In genomic region chr16:31430380-31431052, GRCh38 we compare ENCODE assay signal across 20 cellular contexts. TPM values are rescaled to one million over a fixed set of nuclear protein-coding genes. Genes with fewer than 3 reads are reported as not detected.
DNase-seq lines count a peak whose midpoint lies in the region; ATAC-seq, FAIRE-seq and TF ChIP-seq lines count a peak whose summit lies in the region.
"Had no signal": no experiment of that assay in that cellular context is flagged by ENCODE, and none has a peak within 500 bp of the region (broad histone marks: within the 10 kb centered on the region; RNA-seq: fewer than 3 reads in every experiment).

No MANE protein-coding gene starts in this region.

- FAIRE-seq in GM12878 (lab: Jason Lieb, UNC), result no peak

- no peaks in the 10 kb centered on the region for H3K36me3 Mint-ChIP-seq in activated CD4-positive, alpha-beta T cell treated with anti-CD3 and anti-CD28 coated beads, Interleukin-2, amount 10 ng/mL, durations not matched to agents 24 days and 14 days (ENCODE audit: low read depth)
- H3K36me3 Mint-ChIP-seq in GM23338 (ENCODE audit: low read depth), result peaks cover 4% of the 10 kb centered on the region; the same call in 1 of the 3 replicates
- H3K36me3 Mint-ChIP-seq in nephron (ENCODE audit: low read depth), result no peaks in the 10 kb centered on the region
- H3K36me3 Mint-ChIP-seq in mesothelial cell of epicardium, result no peaks in the 10 kb centered on the region

- CTCF ChIA-PET in GM12878 (lab: Yijun Ruan, JAX), result interaction anchor here (0.5 to 4.8 kb wide), 16 partner anchors 10 to 488 kb away, joined by 3 to 20 read pairs (median 3); partner anchors contain the start of gene ZNF843

- 15% methylated on average over 5 of the region's 5 CpGs for WGBS in GM12878 (ENCODE audit: insufficient coverage, insufficient replicate concordance, low lambda C conversion rate, missing lambda C conversion rate)

- RAD21 ChIA-PET in GM12878 (lab: Charles Lee; ENCODE audit: unreplicated experiment), result interaction anchor here (0.7 to 3.2 kb wide), 5 partner anchors 9 to 289 kb away, joined by 3 to 20 read pairs (median 4); partner anchors contain the start of gene ZNF843

- intact Hi-C loops in activated CD4-positive, alpha-beta T cell treated with anti-CD3 and anti-CD28 coated beads, Interleukin-2, amount 10 ng/mL, durations not matched to agents 24 days and 14 days (cut with micrococcal nuclease), result no loop called here
- intact Hi-C loops in GM12878 (cut with micrococcal nuclease; ENCODE audit: unreplicated experiment), result no loop called here

- no peak overlapping the region for H3K4me3 ChIP-seq in GM23338
- H3K4me3 ChIP-seq in GM12878, result no peak overlapping the region
- H3K4me3 ChIP-seq: gastroesophageal sphincter, HAP-1 had no signal

- TF ChIP-seq RAD21 in GM12878 (IDR thresholded peaks at IDR 0.05; ENCODE audit: insufficient read depth, low read depth, low read length), result no peak

- H4K20me1 ChIP-seq in GM23338 (replicated peaks; ENCODE audit: insufficient read depth) (0 out of 2 replicates have a peak, but pooled peaks cover 2% of the 10 kb centered on the region), GM12878 (ENCODE audit: control insufficient read depth, insufficient read depth) (no peaks in the 10 kb centered on the region)

- H3K27me3 Mint-ChIP-seq in activated CD4-positive, alpha-beta T cell treated with anti-CD3 and anti-CD28 coated beads, Interleukin-2, amount 10 ng/mL, durations not matched to agents 24 days and 14 days, result no peaks in the 10 kb centered on the region
- peaks cover 18% of the 10 kb centered on the region for H3K27me3 Mint-ChIP-seq in GM23338 (ENCODE audit: insufficient read depth, low read depth, poor library complexity)
- peaks cover 5% of the 10 kb centered on the region for H3K27me3 Mint-ChIP-seq in nephron (ENCODE audit: low read depth)
- peaks cover 17% of the 10 kb centered on the region for H3K27me3 Mint-ChIP-seq in mesothelial cell of epicardium (ENCODE audit: low read depth)

- BruUV-seq in GM12878 (replicated peaks; lab: Mats Ljungman, UMichigan), result no TSS peak

- no peak overlapping the region for H3K27ac ChIP-seq in GM23338 (ENCODE audit: low read depth)
- no peak overlapping the region for H3K27ac ChIP-seq in GM12878 (ENCODE audit: control insufficient read depth, insufficient read depth)
- H3K27ac ChIP-seq: gastroesophageal sphincter, neutrophil had no signal

- no peaks in the 10 kb centered on the region for H3K36me3 ChIP-seq in GM23338 (ENCODE audit: insufficient read depth)
- H3K36me3 ChIP-seq in GM12878 (ENCODE audit: control insufficient read depth in 2 of 2, insufficient read depth in 2 of 2, low read length in 1 of 2), result no peaks in the 10 kb centered on the region
- H3K36me3 ChIP-seq: HAP-1, neutrophil had no signal

- DNase-seq in activated CD4-positive, alpha-beta T cell treated with anti-CD3 and anti-CD28 coated beads, Interleukin-2, amount 10 ng/mL, durations not matched to agents 24 days and 14 days, result no peak
- no peak for DNase-seq in activated CD4-positive, alpha-beta T cell treated with anti-CD3 and anti-CD28 coated beads for 1 hour
- DNase-seq in GM23338 (ENCODE audit: low spot score) (peak; percentile 28), GM12878 (ENCODE audit: low read depth, low spot score) (no peak), NCI-H1436 treated with DMSO at 0.1 percent for 48 hours (lab: John Stamatoyannopoulos, UW) (no peak), mesothelial cell of epicardium (ENCODE audit: low spot score in 2 of 2, unreplicated experiment in 2 of 2) (no peak)
- DNase-seq: activated naive CD4-positive, alpha-beta T cell; effector CD8-positive, alpha-beta T cell; NCI-H1436; NCI-H524 had no signal

- ATAC-seq in GM23338 (peak; percentile 58), GM12878 (peak; percentile 72), HG03108 (IDR thresholded peaks at IDR 0.05; ENCODE audit: unreplicated experiment) (no peak)
- ATAC-seq: esophagus mucosa, gastroesophageal sphincter had no signal

- no peak for TF ChIP-seq EP300 in GM12878 (IDR thresholded peaks at IDR 0.05; ENCODE audit: borderline replicate concordance in 1 of 2, control insufficient read depth in 1 of 2, low read depth in 2 of 2, low read length in 2 of 2)

- H3K4me2 ChIP-seq in GM23338 (no peak overlapping the region), GM12878 (ENCODE audit: control insufficient read depth, insufficient read depth) (0 out of 2 replicates have a peak overlapping the region, but pooled peaks have one; percentile 15)

- no peaks in the 10 kb centered on the region for H3K9me3 ChIP-seq in GM12878 (replicated peaks; ENCODE audit: control insufficient read depth, insufficient read depth, low read length)
- H3K9me3 ChIP-seq: gastroesophageal sphincter, HAP-1, neutrophil had no signal

- no peak for TF ChIP-seq POLR2A in GM12878 (IDR thresholded peaks at IDR 0.05; ENCODE audit: low read depth, low read length)

- no peak overlapping the region for H3K4me3 Mint-ChIP-seq in activated CD4-positive, alpha-beta T cell treated with anti-CD3 and anti-CD28 coated beads, Interleukin-2, amount 10 ng/mL, durations not matched to agents 24 days and 14 days
- H3K4me3 Mint-ChIP-seq in GM23338 (no peak overlapping the region), nephron (peak overlapping the region in 1 of 3 experiments; percentile 25), mesothelial cell of epicardium (no peak overlapping the region)

- peak overlapping the region; percentile 42 for H3K27ac Mint-ChIP-seq in activated CD4-positive, alpha-beta T cell treated with anti-CD3 and anti-CD28 coated beads, Interleukin-2, amount 10 ng/mL, durations not matched to agents 24 days and 14 days
- H3K27ac Mint-ChIP-seq in GM23338, result no peak overlapping the region
- peak overlapping the region in 2 of 3 experiments; percentile 11 to 53 for H3K27ac Mint-ChIP-seq in nephron
- H3K27ac Mint-ChIP-seq in mesothelial cell of epicardium, result no peak overlapping the region

- H3F3A ChIP-seq in GM23338 (replicated peaks; ENCODE audit: low read depth), result no peaks in the 10 kb centered on the region

- H2AFZ ChIP-seq in GM23338 (0 out of 2 replicates have a peak overlapping the region, but pooled peaks have one; percentile 10), GM12878 (ENCODE audit: control insufficient read depth, low read depth, low read length) (no peak overlapping the region)

- no peaks in the 10 kb centered on the region for H3K9me2 ChIP-seq in GM23338 (ENCODE audit: insufficient read depth)

- TF ChIP-seq CTCF in GM23338 (conservative IDR thresholded peaks at IDR 0.05; ENCODE audit: low read depth in 2 of 2) (no peak), GM12878 (IDR thresholded peaks at IDR 0.05 in 2 of 3, conservative IDR thresholded peaks at IDR 0.05 in 1 of 3; ENCODE audit: control insufficient read depth in 2 of 3, extremely low read depth in 1 of 3, insufficient read depth in 1 of 3, low read depth in 3 of 3, low read length in 3 of 3) (no peak), nephron (IDR thresholded peaks at IDR 0.05; ENCODE audit: unreplicated experiment in 3 of 3) (no peak), mesothelial cell of epicardium (IDR thresholded peaks at IDR 0.05; ENCODE audit: unreplicated experiment) (no peak)

- H3K79me2 ChIP-seq in GM23338 (replicated peaks; ENCODE audit: insufficient read depth) (no peaks in the 10 kb centered on the region), GM12878 (ENCODE audit: control insufficient read depth, insufficient read depth, low read length) (no peaks in the 10 kb centered on the region)

- SMC1A ChIA-PET in GM12878 (lab: Charles Lee; ENCODE audit: uncharacterized antibody, unreplicated experiment), result interaction anchor here (0.9 to 5.2 kb wide), 9 partner anchors 8 to 250 kb away, joined by 3 to 31 read pairs (median 6); partner anchors contain the start of genes FUS and ZNF843

- H3K4me1 ChIP-seq in GM23338 (ENCODE audit: insufficient read depth) (no peaks in the 10 kb centered on the region), GM12878 (ENCODE audit: control insufficient read depth, insufficient read depth, low read length) (no peaks in the 10 kb centered on the region)
- H3K4me1 ChIP-seq: HAP-1 had no signal

- POLR2A ChIA-PET in GM12878 (lab: Charles Lee), result interaction anchor here (0.8 to 1.8 kb wide), 6 partner anchors 8 to 248 kb away, joined by 3 to 7 read pairs (median 4); no protein-coding TSS in a partner anchor

- H3K9me3 Mint-ChIP-seq in activated CD4-positive, alpha-beta T cell treated with anti-CD3 and anti-CD28 coated beads, Interleukin-2, amount 10 ng/mL, durations not matched to agents 24 days and 14 days, result no peaks in the 10 kb centered on the region
- H3K9me3 Mint-ChIP-seq in GM23338 (peaks cover 9% of the 10 kb centered on the region; the same call in 2 of the 3 replicates), nephron (no peaks in the 10 kb centered on the region), mesothelial cell of epicardium (no peaks in the 10 kb centered on the region)

- H3K9ac ChIP-seq in GM12878 (ENCODE audit: control insufficient read depth, insufficient read depth, low read length), result no peak overlapping the region

- in situ Hi-C loops in GM12878 (cut with MboI), result loop anchor here (25.0 kb wide), 1 partner anchor 443 kb away; the partner anchor contains the start of gene HSD3B7

- H3K27me3 ChIP-seq in GM23338 (ENCODE audit: insufficient read depth), result peaks cover 43% of the 10 kb centered on the region
- H3K27me3 ChIP-seq in GM12878 (replicated peaks in 1 of 2; ENCODE audit: control insufficient read depth in 2 of 2, insufficient read depth in 2 of 2, low read length in 1 of 2), result no peaks in the 10 kb centered on the region
- H3K27me3 ChIP-seq: gastroesophageal sphincter had no signal

- H3K4me1 Mint-ChIP-seq in activated CD4-positive, alpha-beta T cell treated with anti-CD3 and anti-CD28 coated beads, Interleukin-2, amount 10 ng/mL, durations not matched to agents 24 days and 14 days, result peaks cover 7% of the 10 kb centered on the region
- H3K4me1 Mint-ChIP-seq in GM23338 (peaks cover 4% of the 10 kb centered on the region; the same call in 2 of the 3 replicates), nephron (peaks cover 35% of the 10 kb centered on the region), mesothelial cell of epicardium (no peaks in the 10 kb centered on the region)

RNA-seq across cellular contexts. Expression of gene COX6A2, which starts 2.4 kb away (rescaled TPM):
- not detected in 2 replicates for total RNA-seq in activated CD4-positive, alpha-beta T cell treated with anti-CD3 and anti-CD28 coated beads, Interleukin-2, amount 10 ng/mL, durations not matched to agents 24 days and 14 days
- total RNA-seq in GM23338 (2014; rRNA removed; shearing (Covaris generic)), result not detected in 2 replicates
- polyA plus RNA-seq in GM23338 (2016; fragmentation: Nextera tagmentation; extraction: Ambion mirVana) (4.7 and 6.0 TPM in 2 replicates), GM12878 (2011; rRNA removed) (not detected in 2 replicates), GM12878 (2014; fragmentation: Illumina TruSeq; extraction: Trizol) (not detected in 2 replicates), GM12878 (2014; fragmentation: Nextera tagmentation; extraction: Ambion mirVana) (not detected), GM12878 (2014; rRNA removed) (not detected in 2 replicates), GM12878 (2016; fragmentation: Nextera tagmentation; extraction: Ambion mirVana) (not detected)
- not detected in 2 replicates for total RNA-seq in GM12878 (2013; cell fraction: nucleolus; rRNA removed)
- total RNA-seq in GM12878 (2014; rRNA removed) (not detected in 2 replicates), GM12878 (2014; rRNA removed; fragmentation: Illumina TruSeq; extraction: Trizol) (not detected in 2 replicates), GM12878 (2021) (not detected in 2 replicates), mesothelial cell of epicardium (not detected in 3 replicates)
- polyA plus RNA-seq in GM12878 (2011; ENCODE audit: low read depth), result not detected
- not detected in 2 replicates for polyA plus RNA-seq in GM12878 (2011; cell fraction: cytosol; rRNA removed)
- polyA plus RNA-seq in GM12878 (2011; cell fraction: nucleus; rRNA removed), result not detected in 2 replicates
- polyA plus RNA-seq in GM12878 (2012), result not detected in 2 replicates
- not detected in 2 replicates for polyA minus RNA-seq in GM12878 (2011; rRNA and poly(A)+ RNA removed)
- not detected in 2 replicates for polyA minus RNA-seq in GM12878 (2011; cell fraction: cytosol; rRNA and poly(A)+ RNA removed)
- polyA minus RNA-seq in GM12878 (2011; cell fraction: nucleus; rRNA and poly(A)+ RNA removed), result not detected in 2 replicates
- total RNA-seq: A172, gastroesophageal sphincter, mononuclear cell, subcutaneous adipose tissue, ureter had no signal

RNA-seq across cellular contexts. Expression of gene ZNF843, which starts 12.1 kb away (rescaled TPM):
- 0.09 and 0.16 TPM in 2 replicates for total RNA-seq in activated CD4-positive, alpha-beta T cell treated with anti-CD3 and anti-CD28 coated beads, Interleukin-2, amount 10 ng/mL, durations not matched to agents 24 days and 14 days
- total RNA-seq in GM23338 (2014; rRNA removed; shearing (Covaris generic)), result 0.35 TPM in 1 of 2 replicates, not detected in the other
- not detected in 2 replicates for polyA plus RNA-seq in GM23338 (2016; fragmentation: Nextera tagmentation; extraction: Ambion mirVana)
- total RNA-seq in GM12878 (2013; cell fraction: nucleolus; rRNA removed), result not detected in 2 replicates
- 0.05 and 0.06 TPM in 2 replicates for total RNA-seq in GM12878 (2014; rRNA removed)
- total RNA-seq in GM12878 (2014; rRNA removed; fragmentation: Illumina TruSeq; extraction: Trizol), result 0.09 TPM in 1 of 2 replicates, not detected in the other
- total RNA-seq in GM12878 (2021), result 0.16 and 0.26 TPM in 2 replicates
- not detected for polyA plus RNA-seq in GM12878 (2011; ENCODE audit: low read depth)
- 0.06 and 0.07 TPM in 2 replicates for polyA plus RNA-seq in GM12878 (2011; rRNA removed)
- 0.10 and 0.15 TPM in 2 replicates for polyA plus RNA-seq in GM12878 (2011; cell fraction: cytosol; rRNA removed)
- polyA plus RNA-seq in GM12878 (2011; cell fraction: nucleus; rRNA removed), result 0.06 TPM in 1 of 2 replicates, not detected in the other
- polyA plus RNA-seq in GM12878 (2012), result 0.07 and 0.09 TPM in 2 replicates
- polyA plus RNA-seq in GM12878 (2014; fragmentation: Illumina TruSeq; extraction: Trizol), result 0.03 TPM in 1 of 2 replicates, not detected in the other
- polyA plus RNA-seq in GM12878 (2014; fragmentation: Nextera tagmentation; extraction: Ambion mirVana), result under 1 TPM in 1 of 2 experiments, not detected in 1; 0.04 TPM
- polyA plus RNA-seq in GM12878 (2014; rRNA removed), result 0.08 and 0.20 TPM in 2 replicates
- under 1 TPM; 0.09 to 0.25 TPM for polyA plus RNA-seq in GM12878 (2016; fragmentation: Nextera tagmentation; extraction: Ambion mirVana)
- 0.10 and 0.15 TPM in 2 replicates for polyA minus RNA-seq in GM12878 (2011; rRNA and poly(A)+ RNA removed)
- polyA minus RNA-seq in GM12878 (2011; cell fraction: cytosol; rRNA and poly(A)+ RNA removed), result not detected in 2 replicates
- polyA minus RNA-seq in GM12878 (2011; cell fraction: nucleus; rRNA and poly(A)+ RNA removed), result 0.12 TPM in 1 of 2 replicates, not detected in the other
- 2.7 to 3.6 TPM (median 3.2 TPM) in 3 replicates for total RNA-seq in mesothelial cell of epicardium
- total RNA-seq: A172, mononuclear cell had no signal

RNA-seq across cellular contexts. Expression of gene ARMC5, which starts 28.8 kb away (rescaled TPM):
- total RNA-seq in activated CD4-positive, alpha-beta T cell treated with anti-CD3 and anti-CD28 coated beads, Interleukin-2, amount 10 ng/mL, durations not matched to agents 24 days and 14 days, result 9.9 and 10.5 TPM in 2 replicates
- total RNA-seq in GM23338 (2014; rRNA removed; shearing (Covaris generic)), result 10.2 and 11.3 TPM in 2 replicates
- 5.9 and 7.5 TPM in 2 replicates for polyA plus RNA-seq in GM23338 (2016; fragmentation: Nextera tagmentation; extraction: Ambion mirVana)
- 13.7 and 13.8 TPM in 2 replicates for total RNA-seq in GM12878 (2013; cell fraction: nucleolus; rRNA removed)
- 6.6 and 7.6 TPM in 2 replicates for total RNA-seq in GM12878 (2014; rRNA removed)
- 2.3 and 2.8 TPM in 2 replicates for total RNA-seq in GM12878 (2014; rRNA removed; fragmentation: Illumina TruSeq; extraction: Trizol)
- total RNA-seq in GM12878 (2021), result 11.5 and 13.2 TPM in 2 replicates
- polyA plus RNA-seq in GM12878 (2011; ENCODE audit: low read depth), result 2.3 TPM
- 3.2 and 3.6 TPM in 2 replicates for polyA plus RNA-seq in GM12878 (2011; rRNA removed)
- polyA plus RNA-seq in GM12878 (2011; cell fraction: cytosol; rRNA removed), result 7.3 and 10.6 TPM in 2 replicates
- 54.0 and 79.7 TPM in 2 replicates for polyA plus RNA-seq in GM12878 (2011; cell fraction: nucleus; rRNA removed)
- 6.7 and 11.5 TPM in 2 replicates for polyA plus RNA-seq in GM12878 (2012)
- 0.89 and 1.5 TPM in 2 replicates for polyA plus RNA-seq in GM12878 (2014; fragmentation: Illumina TruSeq; extraction: Trizol)
- polyA plus RNA-seq in GM12878 (2014; fragmentation: Nextera tagmentation; extraction: Ambion mirVana), result under 1 TPM; 0.06 to 0.51 TPM
- 7.7 and 9.3 TPM in 2 replicates for polyA plus RNA-seq in GM12878 (2014; rRNA removed)
- 10 to 100 TPM in 1 of 2 experiments, 1 to 10 TPM in 1; 9.8 to 12.0 TPM for polyA plus RNA-seq in GM12878 (2016; fragmentation: Nextera tagmentation; extraction: Ambion mirVana)
- 4.7 and 8.0 TPM in 2 replicates for polyA minus RNA-seq in GM12878 (2011; rRNA and poly(A)+ RNA removed)
- polyA minus RNA-seq in GM12878 (2011; cell fraction: cytosol; rRNA and poly(A)+ RNA removed), result 6.7 and 8.6 TPM in 2 replicates
- 9.9 and 16.3 TPM in 2 replicates for polyA minus RNA-seq in GM12878 (2011; cell fraction: nucleus; rRNA and poly(A)+ RNA removed)
- 17.0 to 18.5 TPM (median 17.7 TPM) in 3 replicates for total RNA-seq in mesothelial cell of epicardium

RNA-seq across cellular contexts. Expression of gene ITGAD, which starts 37.4 kb away (rescaled TPM):
- total RNA-seq in activated CD4-positive, alpha-beta T cell treated with anti-CD3 and anti-CD28 coated beads, Interleukin-2, amount 10 ng/mL, durations not matched to agents 24 days and 14 days, result not detected in 2 replicates
- not detected in 2 replicates for total RNA-seq in GM23338 (2014; rRNA removed; shearing (Covaris generic))
- polyA plus RNA-seq in GM23338 (2016; fragmentation: Nextera tagmentation; extraction: Ambion mirVana) (not detected in 2 replicates), GM12878 (2011; rRNA removed) (2.1 and 3.6 TPM in 2 replicates), GM12878 (2014; fragmentation: Illumina TruSeq; extraction: Trizol) (0.96 and 1.3 TPM in 2 replicates), GM12878 (2014; fragmentation: Nextera tagmentation; extraction: Ambion mirVana) (under 1 TPM; 0.29 to 0.31 TPM), GM12878 (2014; rRNA removed) (3.1 and 3.3 TPM in 2 replicates), GM12878 (2016; fragmentation: Nextera tagmentation; extraction: Ambion mirVana) (under 1 TPM; 0.81 to 0.92 TPM)
- 2.4 and 2.7 TPM in 2 replicates for total RNA-seq in GM12878 (2013; cell fraction: nucleolus; rRNA removed)
- total RNA-seq in GM12878 (2014; rRNA removed) (2.4 and 2.7 TPM in 2 replicates), GM12878 (2014; rRNA removed; fragmentation: Illumina TruSeq; extraction: Trizol) (1.5 TPM in 2 replicates), GM12878 (2021) (4.0 and 4.8 TPM in 2 replicates), mesothelial cell of epicardium (not detected in 3 replicates)
- not detected for polyA plus RNA-seq in GM12878 (2011; ENCODE audit: low read depth)
- polyA plus RNA-seq in GM12878 (2011; cell fraction: cytosol; rRNA removed), result 2.5 and 2.7 TPM in 2 replicates
- 12.8 and 18.9 TPM in 2 replicates for polyA plus RNA-seq in GM12878 (2011; cell fraction: nucleus; rRNA removed)
- polyA plus RNA-seq in GM12878 (2012), result 0.05 and 0.10 TPM in 2 replicates
- polyA minus RNA-seq in GM12878 (2011; rRNA and poly(A)+ RNA removed), result 3.4 and 5.2 TPM in 2 replicates
- 0.80 and 1.0 TPM in 2 replicates for polyA minus RNA-seq in GM12878 (2011; cell fraction: cytosol; rRNA and poly(A)+ RNA removed)
- polyA minus RNA-seq in GM12878 (2011; cell fraction: nucleus; rRNA and poly(A)+ RNA removed), result 6.0 and 6.7 TPM in 2 replicates
- total RNA-seq: A172, esophagus mucosa, ureter had no signal

RNA-seq across cellular contexts. Expression of gene TGFB1I1, which starts 41.4 kb away (rescaled TPM):
- total RNA-seq in activated CD4-positive, alpha-beta T cell treated with anti-CD3 and anti-CD28 coated beads, Interleukin-2, amount 10 ng/mL, durations not matched to agents 24 days and 14 days, result 0.49 and 1.5 TPM in 2 replicates
- total RNA-seq in GM23338 (2014; rRNA removed; shearing (Covaris generic)), result 4.1 and 4.2 TPM in 2 replicates
- polyA plus RNA-seq in GM23338 (2016; fragmentation: Nextera tagmentation; extraction: Ambion mirVana) (3.7 and 4.2 TPM in 2 replicates), GM12878 (2011; rRNA removed) (0.19 and 0.41 TPM in 2 replicates), GM12878 (2014; fragmentation: Illumina TruSeq; extraction: Trizol) (0.06 and 0.26 TPM in 2 replicates), GM12878 (2014; fragmentation: Nextera tagmentation; extraction: Ambion mirVana) (not detected), GM12878 (2014; rRNA removed) (0.06 and 2.3 TPM in 2 replicates), GM12878 (2016; fragmentation: Nextera tagmentation; extraction: Ambion mirVana) (under 1 TPM; 0.38 to 0.42 TPM)
- total RNA-seq in GM12878 (2013; cell fraction: nucleolus; rRNA removed), result 0.23 TPM in 1 of 2 replicates, not detected in the other
- total RNA-seq in GM12878 (2014; rRNA removed) (0.05 and 0.45 TPM in 2 replicates), GM12878 (2014; rRNA removed; fragmentation: Illumina TruSeq; extraction: Trizol) (0.05 and 0.13 TPM in 2 replicates), GM12878 (2021) (0.24 and 0.49 TPM in 2 replicates), mesothelial cell of epicardium (35.5 to 39.4 TPM (median 38.1 TPM) in 3 replicates)
- polyA plus RNA-seq in GM12878 (2011; ENCODE audit: low read depth), result 0.41 TPM
- 0.12 and 0.31 TPM in 2 replicates for polyA plus RNA-seq in GM12878 (2011; cell fraction: cytosol; rRNA removed)
- polyA plus RNA-seq in GM12878 (2011; cell fraction: nucleus; rRNA removed), result 0.50 and 0.81 TPM in 2 replicates
- 1.4 and 1.8 TPM in 2 replicates for polyA plus RNA-seq in GM12878 (2012)
- 0.51 and 1.1 TPM in 2 replicates for polyA minus RNA-seq in GM12878 (2011; rRNA and poly(A)+ RNA removed)
- polyA minus RNA-seq in GM12878 (2011; cell fraction: cytosol; rRNA and poly(A)+ RNA removed), result 0.80 TPM in 1 of 2 replicates, not detected in the other
- polyA minus RNA-seq in GM12878 (2011; cell fraction: nucleus; rRNA and poly(A)+ RNA removed), result 0.73 and 0.96 TPM in 2 replicates

Comparison
In these comparisons a context has a peak if more than half of its experiments do, and no peak if none do; other contexts are left out.
1. H3K27ac Mint-ChIP-seq: peak in activated CD4-positive, alpha-beta T cell treated with anti-CD3 and anti-CD28 coated beads, Interleukin-2, amount 10 ng/mL, durations not matched to agents 24 days and 14 days (single experiment) and nephron (2 of 3); none in GM23338 (single experiment) and mesothelial cell of epicardium (single experiment).